ENCODE assay signal across 10 cellular contexts in genomic region chr3:13537926-13538325, GRCh38. TPM values are rescaled to one million over a fixed set of nuclear protein-coding genes. Genes with fewer than 3 reads are reported as not detected.
DNase-seq lines count a peak whose midpoint lies in the region; TF ChIP-seq lines count a peak whose summit lies in the region.
"Had no signal": no experiment of that assay in that cellular context is flagged by ENCODE, and none has a peak within 500 bp of the region (broad histone marks: within the 10 kb centered on the region; RNA-seq: fewer than 3 reads in every experiment).

No MANE protein-coding gene starts in this region.

- H3K9me3 ChIP-seq in smooth muscle cell (replicated peaks; ENCODE audit: low read depth) (no peaks in the 10 kb centered on the region), ovary (no peaks in the 10 kb centered on the region)

- H3K4me3 ChIP-seq in smooth muscle cell (no peak overlapping the region), ovary (no peak overlapping the region)

- H3K36me3 ChIP-seq in smooth muscle cell (ENCODE audit: low read depth) (no peaks in the 10 kb centered on the region), ovary (no peaks in the 10 kb centered on the region)

- TF ChIP-seq CTCF in smooth muscle cell (IDR thresholded peaks at IDR 0.05; ENCODE audit: borderline replicate concordance, insufficient read depth, poor library complexity, severe bottlenecking) (no peak), ovary (IDR thresholded peaks at IDR 0.05) (no peak)

- no peak overlapping the region for H3K4me2 ChIP-seq in smooth muscle cell

- TF ChIP-seq EP300 in ovary (IDR thresholded peaks at IDR 0.05), result no peak

- H4K20me1 ChIP-seq in smooth muscle cell (ENCODE audit: low read depth), result no peaks in the 10 kb centered on the region

- H3K79me2 ChIP-seq in smooth muscle cell (ENCODE audit: low read depth), result no peaks in the 10 kb centered on the region

- intact Hi-C loops in ovary (cut with DNase I), result no loop called here

- 41% methylated on average over 6 of the region's 6 CpGs for whole genome bisulfite sequencing in smooth muscle cell (ENCODE audit: low lambda C conversion rate)
- 62 to 66% (median 62%) methylated on average over 6 of the region's 6 CpGs for WGBS in ovary, 3 donors

- no peak overlapping the region for H2AFZ ChIP-seq in smooth muscle cell (ENCODE audit: low read depth)

- H3K27ac ChIP-seq in smooth muscle cell (ENCODE audit: low read depth), result peak overlapping the region; percentile 56
- no peak overlapping the region for H3K27ac ChIP-seq in ovary
- no peak overlapping the region for H3K27ac ChIP-seq in substantia nigra (ENCODE audit: low read depth, low read length, poor library complexity, severe bottlenecking)

- TF ChIP-seq POLR2A in ovary (IDR thresholded peaks at IDR 0.05), result no peak

- H3K27me3 ChIP-seq in smooth muscle cell (ENCODE audit: low read depth) (no peaks in the 10 kb centered on the region), ovary (no peaks in the 10 kb centered on the region)

- no peak overlapping the region for H3K9ac ChIP-seq in smooth muscle cell (ENCODE audit: low read depth)

- peaks cover 24% of the 10 kb centered on the region for H3F3A ChIP-seq in smooth muscle cell (ENCODE audit: low read depth)

- in situ Hi-C loops in SK-MEL-5 (cut with HindIII; ENCODE audit: low pct_unique_long_range_greater_than_20kb, low sequenced_read_pairs), result no loop called here

- H3K4me1 ChIP-seq in smooth muscle cell (ENCODE audit: low read depth) (peaks cover 4% of the 10 kb centered on the region), ovary (ENCODE audit: insufficient read depth) (no peaks in the 10 kb centered on the region)

- DNase-seq in H4 (ENCODE audit: low spot score) (peak; percentile 83), SK-MEL-5 (ENCODE audit: low read depth, low spot score) (peak; percentile 11), fibroblast of the conjunctiva (ENCODE audit: low read depth) (peak; percentile 87), smooth muscle cell (lab: John Stamatoyannopoulos, UW; ENCODE audit: unreplicated experiment) (no peak), ovary (no peak), NCI-H748 treated with DMSO at 0.1 percent for 48 hours (lab: John Stamatoyannopoulos, UW) (no peak), substantia nigra (lab: John Stamatoyannopoulos, UW) (no peak), DMS53 (lab: John Stamatoyannopoulos, UW) (no peak)
- DNase-seq: GDM1, T-helper 1 cell had no signal

RNA-seq across cellular contexts. Expression of gene FBLN2, which starts 11.0 kb away (rescaled TPM):
- total RNA-seq in H4 (2014; rRNA removed; shearing (Covaris generic)), result not detected in 2 replicates
- 0.51 and 1.8 TPM in 2 replicates for total RNA-seq in SK-MEL-5 (2014; rRNA removed; shearing (Covaris generic))
- 2.4 and 3.9 TPM in 2 replicates for polyA plus RNA-seq in SK-MEL-5 (2015; cell fraction: cytosol; rRNA removed)
- polyA plus RNA-seq in SK-MEL-5 (2015; cell fraction: nucleus; rRNA removed), result 0.06 and 0.08 TPM in 2 replicates
- total RNA-seq in smooth muscle cell, result 159 and 178 TPM in 2 replicates
- 249 and 390 TPM in 2 replicates for polyA plus RNA-seq in smooth muscle cell
- 10 to 100 TPM in 2 of 7 donors, 1 to 10 TPM in 5; 4.0 to 18.2 (median 7.3) TPM for total RNA-seq in ovary
- 10 to 100 TPM in 1 of 2 donors, 1 to 10 TPM in 1; 8.6 to 10.8 TPM for polyA plus RNA-seq in ovary

RNA-seq across cellular contexts. Expression of gene HDAC11, which starts 57.8 kb away (rescaled TPM):
- 6.0 and 9.4 TPM in 2 replicates for total RNA-seq in H4 (2014; rRNA removed; shearing (Covaris generic))
- total RNA-seq in SK-MEL-5 (2014; rRNA removed; shearing (Covaris generic)), result 12.5 and 13.5 TPM in 2 replicates
- 15.6 and 16.5 TPM in 2 replicates for polyA plus RNA-seq in SK-MEL-5 (2015; cell fraction: cytosol; rRNA removed)
- polyA plus RNA-seq in SK-MEL-5 (2015; cell fraction: nucleus; rRNA removed), result 7.9 and 8.7 TPM in 2 replicates
- total RNA-seq in smooth muscle cell, result 7.5 and 9.6 TPM in 2 replicates
- polyA plus RNA-seq in smooth muscle cell, result 14.8 and 20.2 TPM in 2 replicates
- total RNA-seq in ovary, result 10 to 100 TPM in 6 of 7 donors, 1 to 10 TPM in 1; 9.3 to 27.1 (median 19.6) TPM
- 10 to 100 TPM in 1 of 2 donors, 1 to 10 TPM in 1; 6.4 to 21.8 TPM for polyA plus RNA-seq in ovary

Comparison
In these comparisons a context has a peak if more than half of its experiments do, and no peak if none do; other contexts are left out.
1. DNase-seq: peak in H4 (single experiment), SK-MEL-5 (single experiment) and fibroblast of the conjunctiva (single experiment); none in smooth muscle cell (single experiment), ovary (0 of 5), NCI-H748 treated with DMSO at 0.1 percent for 48 hours (single experiment), substantia nigra (0 of 49) and DMS53 (single experiment).